In the genomic region with DNA sequence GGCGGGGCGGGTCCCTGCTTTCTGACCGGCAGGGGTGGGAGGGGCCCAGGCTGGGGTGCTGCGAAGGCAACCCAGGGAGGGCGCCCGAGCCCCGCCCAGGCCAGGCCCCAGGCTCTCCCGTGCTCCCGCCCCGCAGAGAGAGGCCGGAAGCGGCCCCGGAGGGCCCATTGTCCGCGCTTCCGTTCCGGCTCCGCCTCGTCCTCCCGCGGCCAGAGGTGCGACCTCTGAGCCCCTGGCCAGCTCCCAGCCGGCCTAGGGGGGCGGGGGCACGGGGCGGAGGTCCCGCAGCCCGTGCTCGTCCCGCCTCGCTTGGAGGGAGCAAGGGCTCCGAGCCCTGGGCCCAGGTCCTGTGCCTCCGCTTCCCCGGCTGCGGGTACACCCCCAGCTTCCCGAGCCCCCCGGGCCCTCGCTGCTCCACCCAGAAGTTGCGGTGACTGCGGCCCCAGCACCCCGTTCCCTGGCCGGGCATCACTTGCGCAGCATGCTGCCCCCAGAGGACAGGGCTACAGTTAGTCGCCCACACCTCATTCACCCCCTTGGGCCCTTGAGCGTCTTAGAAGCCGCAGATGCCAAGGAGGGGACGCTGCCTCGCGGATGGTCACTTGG, we compare ENCODE assay signal across 1 cellular context.
TF ChIP-seq lines count a peak whose summit lies in the region.

No MANE protein-coding gene starts in this region.

TF ChIP-seq in HepG2, 621 proteins besides CTCF, POLR2A, EP300 and RAD21 (continued from another document and continues in another):
- TF ChIP-seq CREB3 (CRISPR knock-in tag; IDR thresholded peaks at IDR 0.05) (no peak), SUZ12 (IDR thresholded peaks at IDR 0.05; ENCODE audit: low read depth, low read length) (no peak), ZNF776 (CRISPR knock-in tag; IDR thresholded peaks at IDR 0.05) (peak; percentile 24; the same call in 1 of the 2 replicates), ZFP36L2 (CRISPR knock-in tag; IDR thresholded peaks at IDR 0.05) (no peak), ZMAT3 (CRISPR knock-in tag; conservative IDR thresholded peaks at IDR 0.05) (peak; percentile 81; the same call in 1 of the 2 replicates), JARID2 (CRISPR knock-in tag; IDR thresholded peaks at IDR 0.05; ENCODE audit: insufficient replicate concordance) (peak; percentile 44), SAFB2 (CRISPR knock-in tag; IDR thresholded peaks at IDR 0.05; ENCODE audit: borderline replicate concordance, low read depth) (no peak), FOXA1 (IDR thresholded peaks at IDR 0.05) (no peak), FOXA1 (CRISPR knock-in tag; IDR thresholded peaks at IDR 0.05) (0 out of 2 replicates have a peak, but pooled peaks have one; percentile 25), ZNF510 (CRISPR knock-in tag; IDR thresholded peaks at IDR 0.05; ENCODE audit: low read depth) (no peak), GPN1 (CRISPR knock-in tag; IDR thresholded peaks at IDR 0.05; ENCODE audit: borderline replicate concordance) (no peak; the same call in 1 of the 2 replicates), CBX2 (IDR thresholded peaks at IDR 0.05; ENCODE audit: low read depth, low read length) (no peak), CBX2 (CRISPR knock-in tag; IDR thresholded peaks at IDR 0.05; ENCODE audit: low read depth) (peak; percentile 85; the same call in 1 of the 2 replicates), ZFP1 (CRISPR knock-in tag; IDR thresholded peaks at IDR 0.05) (no peak; the same call in 1 of the 2 replicates), ZNF205 (CRISPR knock-in tag; IDR thresholded peaks at IDR 0.05) (peak; percentile 56; the same call in 1 of the 2 replicates), ZBTB3 (CRISPR knock-in tag; IDR thresholded peaks at IDR 0.05; ENCODE audit: borderline replicate concordance, low read depth) (no peak), CENPX (CRISPR knock-in tag; IDR thresholded peaks at IDR 0.05) (no peak), ZNF317 (CRISPR knock-in tag; IDR thresholded peaks at IDR 0.05) (no peak), ZNF431 (CRISPR knock-in tag; IDR thresholded peaks at IDR 0.05; ENCODE audit: borderline replicate concordance, low read depth) (no peak; the same call in 1 of the 2 replicates), JUND (CRISPR knock-in tag; IDR thresholded peaks at IDR 0.05) (no peak), HNF4A (CRISPR knock-in tag; IDR thresholded peaks at IDR 0.05) (peak; percentile 76), ZUFSP (CRISPR knock-in tag; IDR thresholded peaks at IDR 0.05; ENCODE audit: borderline replicate concordance) (no peak), DRAP1 (CRISPR knock-in tag; IDR thresholded peaks at IDR 0.05) (peak; percentile 69; the same call in 1 of the 2 replicates), FLYWCH1 (CRISPR knock-in tag; IDR thresholded peaks at IDR 0.05) (peak; percentile 87; the same call in 1 of the 2 replicates), FIP1L1 (IDR thresholded peaks at IDR 0.05; ENCODE audit: borderline replicate concordance, insufficient read depth, low read depth, low read length) (no peak), ZBTB42 (CRISPR knock-in tag; IDR thresholded peaks at IDR 0.05) (peak; percentile 93), CENPT (CRISPR knock-in tag; IDR thresholded peaks at IDR 0.05; ENCODE audit: low read depth) (no peak), JUN (CRISPR knock-in tag; IDR thresholded peaks at IDR 0.05) (no peak), MEIS2 (CRISPR knock-in tag; IDR thresholded peaks at IDR 0.05) (peak; percentile 96), NCOA2 (CRISPR knock-in tag; IDR thresholded peaks at IDR 0.05) (peak; percentile 54; the same call in 1 of the 2 replicates), REPIN1 (CRISPR knock-in tag; IDR thresholded peaks at IDR 0.05; ENCODE audit: borderline replicate concordance, low read depth) (no peak; the same call in 1 of the 2 replicates), TRIM24 (CRISPR knock-in tag; IDR thresholded peaks at IDR 0.05) (peak; percentile 70; the same call in 1 of the 2 replicates), GFI1 (CRISPR knock-in tag; IDR thresholded peaks at IDR 0.05; ENCODE audit: borderline replicate concordance) (peak; percentile 80), ZNF296 (CRISPR knock-in tag; conservative IDR thresholded peaks at IDR 0.05) (no peak), ZNF672 (CRISPR knock-in tag; IDR thresholded peaks at IDR 0.05) (no peak), MTF2 (CRISPR knock-in tag; IDR thresholded peaks at IDR 0.05; ENCODE audit: borderline replicate concordance) (0 out of 2 replicates have a peak, but pooled peaks have one; percentile 18), NCOA1 (CRISPR knock-in tag; IDR thresholded peaks at IDR 0.05) (no peak; the same call in 1 of the 2 replicates), HHEX (CRISPR knock-in tag; IDR thresholded peaks at IDR 0.05) (no peak), KDM4B (CRISPR knock-in tag; IDR thresholded peaks at IDR 0.05) (no peak), SMAD9 (CRISPR knock-in tag; IDR thresholded peaks at IDR 0.05) (no peak), NFATC3 (CRISPR knock-in tag; IDR thresholded peaks at IDR 0.05) (no peak), ZNF235 (CRISPR knock-in tag; IDR thresholded peaks at IDR 0.05; ENCODE audit: borderline replicate concordance) (no peak), CHD4 (IDR thresholded peaks at IDR 0.05; ENCODE audit: borderline replicate concordance, low read length) (no peak), FOXM1 (CRISPR knock-in tag; IDR thresholded peaks at IDR 0.05) (no peak), FOXO4 (CRISPR knock-in tag; conservative IDR thresholded peaks at IDR 0.05) (no peak), HES4 (CRISPR knock-in tag; IDR thresholded peaks at IDR 0.05; ENCODE audit: borderline replicate concordance) (peak; percentile 58), FOXA3 (CRISPR knock-in tag; IDR thresholded peaks at IDR 0.05) (peak; percentile 52; the same call in 1 of the 2 replicates), KLF6 (CRISPR knock-in tag; IDR thresholded peaks at IDR 0.05) (no peak; the same call in 1 of the 2 replicates), ZKSCAN5 (CRISPR knock-in tag; IDR thresholded peaks at IDR 0.05) (no peak), BCL3 (CRISPR knock-in tag; IDR thresholded peaks at IDR 0.05) (peak; percentile 26; the same call in 1 of the 2 replicates), ZNF20 (CRISPR knock-in tag; IDR thresholded peaks at IDR 0.05) (no peak), ZNF256 (CRISPR knock-in tag; conservative IDR thresholded peaks at IDR 0.05) (no peak), PHF5A (CRISPR knock-in tag; IDR thresholded peaks at IDR 0.05; ENCODE audit: low read depth, unreplicated experiment) (peak; percentile 40)
- TF ChIP-seq, protein P1, sequence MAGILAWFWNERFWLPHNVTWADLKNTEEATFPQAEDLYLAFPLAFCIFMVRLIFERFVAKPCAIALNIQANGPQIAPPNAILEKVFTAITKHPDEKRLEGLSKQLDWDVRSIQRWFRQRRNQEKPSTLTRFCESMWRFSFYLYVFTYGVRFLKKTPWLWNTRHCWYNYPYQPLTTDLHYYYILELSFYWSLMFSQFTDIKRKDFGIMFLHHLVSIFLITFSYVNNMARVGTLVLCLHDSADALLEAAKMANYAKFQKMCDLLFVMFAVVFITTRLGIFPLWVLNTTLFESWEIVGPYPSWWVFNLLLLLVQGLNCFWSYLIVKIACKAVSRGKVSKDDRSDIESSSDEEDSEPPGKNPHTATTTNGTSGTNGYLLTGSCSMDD (CRISPR knock-in tag; IDR thresholded peaks at IDR 0.05) = no peak
- TF ChIP-seq, protein P2, sequence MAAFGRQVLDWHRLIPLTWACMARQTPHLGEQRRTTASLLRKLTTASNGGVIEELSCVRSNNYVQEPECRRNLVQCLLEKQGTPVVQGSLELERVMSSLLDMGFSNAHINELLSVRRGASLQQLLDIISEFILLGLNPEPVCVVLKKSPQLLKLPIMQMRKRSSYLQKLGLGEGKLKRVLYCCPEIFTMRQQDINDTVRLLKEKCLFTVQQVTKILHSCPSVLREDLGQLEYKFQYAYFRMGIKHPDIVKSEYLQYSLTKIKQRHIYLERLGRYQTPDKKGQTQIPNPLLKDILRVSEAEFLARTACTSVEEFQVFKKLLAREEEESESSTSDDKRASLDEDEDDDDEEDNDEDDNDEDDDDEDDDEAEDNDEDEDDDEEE (CRISPR knock-in tag; IDR thresholded peaks at IDR 0.05) = no peak
- TF ChIP-seq, protein P3, sequence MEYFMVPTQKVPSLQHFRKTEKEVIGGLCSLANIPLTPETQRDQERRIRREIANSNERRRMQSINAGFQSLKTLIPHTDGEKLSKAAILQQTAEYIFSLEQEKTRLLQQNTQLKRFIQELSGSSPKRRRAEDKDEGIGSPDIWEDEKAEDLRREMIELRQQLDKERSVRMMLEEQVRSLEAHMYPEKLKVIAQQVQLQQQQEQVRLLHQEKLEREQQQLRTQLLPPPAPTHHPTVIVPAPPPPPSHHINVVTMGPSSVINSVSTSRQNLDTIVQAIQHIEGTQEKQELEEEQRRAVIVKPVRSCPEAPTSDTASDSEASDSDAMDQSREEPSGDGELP (IDR thresholded peaks at IDR 0.05; ENCODE audit: borderline replicate concordance, low read depth) = peak; percentile 63; the same call in 1 of the 2 replicates
- TF ChIP-seq, protein P4, sequence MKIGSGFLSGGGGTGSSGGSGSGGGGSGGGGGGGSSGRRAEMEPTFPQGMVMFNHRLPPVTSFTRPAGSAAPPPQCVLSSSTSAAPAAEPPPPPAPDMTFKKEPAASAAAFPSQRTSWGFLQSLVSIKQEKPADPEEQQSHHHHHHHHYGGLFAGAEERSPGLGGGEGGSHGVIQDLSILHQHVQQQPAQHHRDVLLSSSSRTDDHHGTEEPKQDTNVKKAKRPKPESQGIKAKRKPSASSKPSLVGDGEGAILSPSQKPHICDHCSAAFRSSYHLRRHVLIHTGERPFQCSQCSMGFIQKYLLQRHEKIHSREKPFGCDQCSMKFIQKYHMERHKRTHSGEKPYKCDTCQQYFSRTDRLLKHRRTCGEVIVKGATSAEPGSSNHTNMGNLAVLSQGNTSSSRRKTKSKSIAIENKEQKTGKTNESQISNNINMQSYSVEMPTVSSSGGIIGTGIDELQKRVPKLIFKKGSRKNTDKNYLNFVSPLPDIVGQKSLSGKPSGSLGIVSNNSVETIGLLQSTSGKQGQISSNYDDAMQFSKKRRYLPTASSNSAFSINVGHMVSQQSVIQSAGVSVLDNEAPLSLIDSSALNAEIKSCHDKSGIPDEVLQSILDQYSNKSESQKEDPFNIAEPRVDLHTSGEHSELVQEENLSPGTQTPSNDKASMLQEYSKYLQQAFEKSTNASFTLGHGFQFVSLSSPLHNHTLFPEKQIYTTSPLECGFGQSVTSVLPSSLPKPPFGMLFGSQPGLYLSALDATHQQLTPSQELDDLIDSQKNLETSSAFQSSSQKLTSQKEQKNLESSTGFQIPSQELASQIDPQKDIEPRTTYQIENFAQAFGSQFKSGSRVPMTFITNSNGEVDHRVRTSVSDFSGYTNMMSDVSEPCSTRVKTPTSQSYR (CRISPR knock-in tag; IDR thresholded peaks at IDR 0.05; ENCODE audit: borderline replicate concordance) = peak; percentile 54
- TF ChIP-seq, protein P5, sequence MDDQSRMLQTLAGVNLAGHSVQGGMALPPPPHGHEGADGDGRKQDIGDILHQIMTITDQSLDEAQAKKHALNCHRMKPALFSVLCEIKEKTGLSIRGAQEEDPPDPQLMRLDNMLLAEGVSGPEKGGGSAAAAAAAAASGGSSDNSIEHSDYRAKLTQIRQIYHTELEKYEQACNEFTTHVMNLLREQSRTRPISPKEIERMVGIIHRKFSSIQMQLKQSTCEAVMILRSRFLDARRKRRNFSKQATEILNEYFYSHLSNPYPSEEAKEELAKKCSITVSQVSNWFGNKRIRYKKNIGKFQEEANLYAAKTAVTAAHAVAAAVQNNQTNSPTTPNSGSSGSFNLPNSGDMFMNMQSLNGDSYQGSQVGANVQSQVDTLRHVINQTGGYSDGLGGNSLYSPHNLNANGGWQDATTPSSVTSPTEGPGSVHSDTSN (CRISPR knock-in tag; IDR thresholded peaks at IDR 0.05; ENCODE audit: borderline replicate concordance) = no peak
